Comparison of ENCODE assay signal across 22 cellular contexts in genomic region chr3:52175416-52176187, GRCh38. TPM values are rescaled to one million over a fixed set of nuclear protein-coding genes. Genes with fewer than 3 reads are reported as not detected.
"Had no signal": no experiment of that assay in that cellular context is flagged by ENCODE, and none has a peak within 500 bp of the region (broad histone marks: within the 10 kb centered on the region; RNA-seq: fewer than 3 reads in every experiment).

No MANE protein-coding gene starts in this region.

- H3K4me1 ChIP-seq: foreskin keratinocyte, psoas muscle had no signal

- H3K27me3 ChIP-seq: foreskin keratinocyte, ovary, vagina had no signal

- H3K4me3 ChIP-seq: lung, ovary, psoas muscle, vagina had no signal

- H3K27ac ChIP-seq: foreskin keratinocyte, ovary, psoas muscle, vagina had no signal

- H3K9me3 ChIP-seq: ovary, psoas muscle, vagina had no signal

- H3K9me3 Mint-ChIP-seq: activated CD4-positive, alpha-beta T cell treated with anti-CD3 and anti-CD28 coated beads, Interleukin-2, amount 10 ng/mL, durations not matched to agents 24 days and 14 days; activated T-helper 1 cell treated with anti-CD3 and anti-CD28 coated beads, Interleukin-12 subunit alpha, Interleukin-12 subunit beta, Interleukin-2, Interleukin-4 antibody, amounts not matched to agents 30 ng/mL and 10 ng/mL and 1 ng/mL, durations not matched to agents 14 hours and 24 hours and 36 hours; naive B cell; stimulated activated naive B cell treated with anti-CD40 and anti-IgM and Interleukin-4, amounts not matched to agents 10 μg/mL and 1 μg/mL and 100 μg/mL, for 72 hours had no signal

- H3K36me3 ChIP-seq: ovary, vagina had no signal

- H3K27me3 Mint-ChIP-seq: activated naive CD8-positive, alpha-beta T cell; stimulated activated naive B cell treated with anti-CD40 and anti-IgM and Interleukin-4, amounts not matched to agents 10 μg/mL and 1 μg/mL and 100 μg/mL, for 72 hours had no signal

- ATAC-seq: activated CD8-positive, alpha-beta T cell treated with anti-CD3 and anti-CD28 coated beads, Interleukin-2, amount 10 ng/mL, durations not matched to agents 7 days and 5 days; psoas muscle; right cardiac atrium; stimulated activated naive B cell treated with anti-CD40 and anti-IgM and Interleukin-4, amounts not matched to agents 10 μg/mL and 1 μg/mL and 100 μg/mL, for 72 hours had no signal

- DNase-seq: activated CD4-positive, alpha-beta T cell treated with anti-CD3 and anti-CD28 coated beads, Interleukin-2, amount 10 ng/mL, durations not matched to agents 24 days and 14 days; activated CD8-positive, alpha-beta T cell treated with anti-CD3 and anti-CD28 coated beads, Interleukin-2, amount 10 ng/mL, durations not matched to agents 7 days and 5 days; activated gamma-delta T cell treated with Interleukin-2 at 50 U/mL for 16 hours; cerebellar nuclear complex; cortex of kidney; foreskin keratinocyte; kidney; naive B cell; ovary; right cardiac atrium; small intestine; stimulated activated CD4-positive, alpha-beta T cell treated with anti-CD3 and anti-CD28 coated beads, Interleukin-15, amount 100 ng/mL, for 24 hours; stimulated activated naive B cell treated with anti-CD40 and anti-IgM and Interleukin-4, amounts not matched to agents 10 μg/mL and 1 μg/mL and 100 μg/mL, for 72 hours; trophoblast cell had no signal

- H3K36me3 Mint-ChIP-seq: activated naive CD8-positive, alpha-beta T cell; naive B cell; stimulated activated naive B cell treated with anti-CD40 and anti-IgM and Interleukin-4, amounts not matched to agents 10 μg/mL and 1 μg/mL and 100 μg/mL, for 72 hours had no signal

- H3K4me3 Mint-ChIP-seq: activated CD4-positive, alpha-beta T cell treated with anti-CD3 and anti-CD28 coated beads, Interleukin-2, amount 10 ng/mL, durations not matched to agents 24 days and 14 days; activated CD8-positive, alpha-beta T cell treated with anti-CD3 and anti-CD28 coated beads, Interleukin-2, amount 10 ng/mL, durations not matched to agents 7 days and 5 days; activated naive CD8-positive, alpha-beta T cell; activated T-helper 1 cell treated with anti-CD3 and anti-CD28 coated beads, Interleukin-12 subunit alpha, Interleukin-12 subunit beta, Interleukin-2, Interleukin-4 antibody, amounts not matched to agents 30 ng/mL and 10 ng/mL and 1 ng/mL, durations not matched to agents 14 hours and 24 hours and 36 hours; naive B cell; stimulated activated naive B cell treated with anti-CD40 and anti-IgM and Interleukin-4, amounts not matched to agents 10 μg/mL and 1 μg/mL and 100 μg/mL, for 72 hours had no signal

- H3K4me1 Mint-ChIP-seq: naive B cell had no signal

- H3K27ac Mint-ChIP-seq: activated CD4-positive, alpha-beta T cell treated with anti-CD3 and anti-CD28 coated beads, Interleukin-2, amount 10 ng/mL, durations not matched to agents 24 days and 14 days; activated CD8-positive, alpha-beta T cell treated with anti-CD3 and anti-CD28 coated beads, Interleukin-2, amount 10 ng/mL, durations not matched to agents 7 days and 5 days; activated naive CD8-positive, alpha-beta T cell; activated T-helper 1 cell treated with anti-CD3 and anti-CD28 coated beads, Interleukin-12 subunit alpha, Interleukin-12 subunit beta, Interleukin-2, Interleukin-4 antibody, amounts not matched to agents 30 ng/mL and 10 ng/mL and 1 ng/mL, durations not matched to agents 14 hours and 24 hours and 36 hours had no signal

RNA-seq across cellular contexts. Expression of gene TLR9, which starts 49.8 kb away (rescaled TPM):
- total RNA-seq: epithelial cell of proximal tubule, foreskin keratinocyte, left lobe of liver, temporal lobe, vagina had no signal
- polyA plus RNA-seq: foreskin keratinocyte had no signal
